9 cellular contexts compared by ENCODE assay signal in the genomic region with DNA sequence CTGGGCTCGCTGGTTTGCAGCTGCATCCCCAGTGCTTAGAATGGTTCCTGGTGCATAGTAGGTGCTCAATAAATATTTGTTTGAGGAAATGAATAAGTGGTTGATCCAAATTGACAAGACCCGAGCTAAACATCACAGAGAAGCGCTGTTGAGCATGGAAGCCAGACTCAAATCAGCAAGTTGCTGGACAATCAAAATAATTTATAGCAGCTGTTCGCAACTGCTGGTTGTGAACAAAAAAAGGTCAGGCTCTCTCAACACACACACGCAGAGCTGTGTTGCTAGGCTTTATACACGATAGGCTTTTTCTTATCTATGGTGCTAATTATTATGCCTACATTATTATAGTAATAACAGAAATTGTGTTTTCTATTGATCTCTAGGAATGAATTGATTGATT.
"Had no signal": no experiment of that assay in that cellular context is flagged by ENCODE, and none has a peak within 500 bp of the region (broad histone marks: within the 10 kb centered on the region; RNA-seq: fewer than 3 reads in every experiment).

No MANE protein-coding gene starts in this region.

- DNase-seq: GM23248, GOT3, H7, HFFc6 had no signal

- H3K9me3 Mint-ChIP-seq: HFFc6 had no signal

- H3K4me3 Mint-ChIP-seq: HFFc6, IgD-negative memory B cell had no signal

- H3K36me3 Mint-ChIP-seq: IgD-negative memory B cell had no signal

- H3K27ac ChIP-seq: GM23248, HL-60 had no signal

- H3K36me3 ChIP-seq: HAP-1 had no signal

- H3K9ac ChIP-seq: GM23248 had no signal

- H3K4me1 ChIP-seq: HAP-1 had no signal

- H3K4me1 Mint-ChIP-seq: IgD-negative memory B cell had no signal

- H3K9me3 ChIP-seq: HAP-1 had no signal

- H3K4me3 ChIP-seq: GM23248, HAP-1 had no signal

- ATAC-seq: HCT116, HepG2 had no signal

- H3K27ac Mint-ChIP-seq: HFFc6, IgD-negative memory B cell had no signal
